In the genomic region with DNA sequence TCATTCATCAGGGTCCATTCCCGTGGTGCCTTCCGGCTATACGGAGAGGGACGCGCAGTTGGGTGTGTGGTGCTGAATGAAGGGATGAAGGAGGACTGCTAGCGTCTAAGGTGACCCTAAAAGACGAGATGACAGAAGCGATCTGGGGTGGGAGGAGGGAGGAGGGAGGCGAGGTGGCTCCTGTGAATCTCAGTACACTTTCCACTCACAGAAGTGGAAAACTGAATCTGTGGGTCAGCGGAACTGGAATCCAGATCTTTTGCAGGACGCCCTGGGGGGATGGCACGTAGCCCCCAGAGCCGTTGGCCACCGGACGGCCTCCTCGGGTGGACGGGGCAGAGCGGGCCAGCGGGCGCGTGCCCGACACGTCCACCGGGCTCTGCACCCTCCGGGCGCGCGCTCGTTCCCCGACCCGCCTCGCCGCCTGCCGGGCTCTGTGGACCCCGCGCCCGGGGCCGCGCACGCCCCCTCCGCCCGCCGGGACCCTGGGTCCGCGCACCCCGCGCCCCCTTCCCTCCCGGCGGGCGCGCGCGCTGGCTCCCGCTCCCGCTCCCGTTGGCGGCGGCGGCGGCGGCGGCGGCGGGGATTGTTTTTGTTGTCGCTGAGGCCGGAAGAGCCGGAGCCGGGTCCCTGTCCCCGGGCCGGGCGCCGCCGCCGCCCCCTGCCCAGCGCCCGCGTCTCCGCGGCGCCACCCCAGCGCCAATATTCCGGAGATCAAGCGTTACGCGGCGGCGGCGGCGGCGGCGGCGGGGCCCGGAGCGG, we compare ENCODE assay signal across 8 cellular contexts. TPM values are rescaled to one million over a fixed set of nuclear protein-coding genes. Genes with fewer than 3 reads are reported as not detected.
A peak's percentile ranks its signal among the peaks of the same experiment; 100 is the strongest.
DNase-seq lines count a peak whose midpoint lies in the region; ATAC-seq and TF ChIP-seq lines count a peak whose summit lies in the region.

Gene AGO4, plus strand, starts transcription at position 403 of the 762 bp plus-strand sequence. CDS start 401 bp downstream, outside the sequence.

- H2BK5ac ChIP-seq in IMR-90 (ENCODE audit: low read depth, low read length, poor library complexity, severe bottlenecking) = peak within 1 kb of the TSS; percentile 70

- dilution Hi-C loops in IMR-90 (cut with HindIII; ENCODE audit: low sequenced_read_pairs, unreplicated experiment) (no loop called here), mammary epithelial cell (cut with HindIII; ENCODE audit: low sequenced_read_pairs) (no loop called here)

- peaks cover 16 to 29% of the 10 kb centered on the region in 2 experiments for H3K79me1 ChIP-seq in IMR-90 (ENCODE audit: low read depth in 1 of 2, low read length in 2 of 2)

- H3K4me2 ChIP-seq in IMR-90 (ENCODE audit: low read depth, low read length) = peak within 1 kb of the TSS; percentile 98
- H3K4me2 ChIP-seq in mammary epithelial cell (ENCODE audit: insufficient read depth, low read depth, low read length) = peak within 1 kb of the TSS; percentile 91

- peak within 1 kb of the TSS; percentile 90 for H3K23ac ChIP-seq in IMR-90 (ENCODE audit: low read depth, low read length)

- peak within 1 kb of the TSS; percentile 79 for H3K27ac ChIP-seq in IMR-90 (ENCODE audit: insufficient read depth, low read length)
- H3K27ac ChIP-seq in mammary epithelial cell (ENCODE audit: insufficient read depth, low read depth, low read length) = peak within 1 kb of the TSS; percentile 54

- peak within 1 kb of the TSS; percentile 10; the same call in 1 of the 2 replicates for H2AK5ac ChIP-seq in IMR-90 (ENCODE audit: low read depth, low read length)

- peaks cover 5% of the 10 kb centered on the region for H3K4me1 ChIP-seq in IMR-90 (ENCODE audit: control insufficient read depth, insufficient read depth, low read length)
- H3K4me1 ChIP-seq in mammary epithelial cell (ENCODE audit: insufficient read depth, low read length) = peaks cover 11% of the 10 kb centered on the region

- POLR2A ChIA-PET in IMR-90 (lab: Charles Lee; ENCODE audit: unreplicated experiment) = no interaction called here

- CTCF ChIA-PET in IMR-90 (lab: Yijun Ruan, JAX) = no interaction called here
- CTCF ChIA-PET in mammary epithelial cell (lab: Charles Lee; ENCODE audit: low non-redundant PET) = no interaction called here

- H3K4me1 Mint-ChIP-seq in T-helper 2 cell treated with Interferon-gamma antibody and Interleukin-4, amounts not matched to agents 5 μg/mL and 100 μg/mL, for 36 hours (ENCODE audit: low read depth) = peaks cover 31% of the 10 kb centered on the region

- H2AFZ ChIP-seq in IMR-90 (replicated peaks; ENCODE audit: low read length, poor library complexity) = peak within 1 kb of the TSS; percentile 100
- peak within 1 kb of the TSS; percentile 98 for H2AFZ ChIP-seq in mammary epithelial cell (ENCODE audit: low read depth, low read length)

- peak within 1 kb of the TSS; percentile 1 for H2BK120ac ChIP-seq in IMR-90 (ENCODE audit: low read depth, low read length)

- no peaks in the 10 kb centered on the region for H3K36me3 ChIP-seq in IMR-90 (ENCODE audit: control insufficient read depth, insufficient read depth, low read length)
- H3K36me3 ChIP-seq in mammary epithelial cell (ENCODE audit: insufficient read depth, low read length) = no peaks in the 10 kb centered on the region

- 0% methylated on average over 4 of the region's 94 CpGs; no CpG with 5 or more reads in 1 of the 2 experiments for WGBS in IMR-90 (ENCODE audit: extremely low coverage in 2 of 2, insufficient read length in 1 of 2), 2 experiments
- WGBS in mammary epithelial cell (ENCODE audit: low coverage, missing lambda C conversion rate) = 18% methylated on average over 8 of the region's 94 CpGs

- H3K9ac ChIP-seq in IMR-90 (ENCODE audit: low read depth, low read length) (peak within 1 kb of the TSS; percentile 97), mammary epithelial cell (ENCODE audit: insufficient read depth, low read length) (peak within 1 kb of the TSS; percentile 68)

- peak within 1 kb of the TSS; percentile 91 for H4K5ac ChIP-seq in IMR-90 (ENCODE audit: low read depth, low read length)

- H3K9me3 Mint-ChIP-seq in T-helper 2 cell treated with Interferon-gamma antibody and Interleukin-4, amounts not matched to agents 5 μg/mL and 100 μg/mL, for 36 hours = no peaks in the 10 kb centered on the region

- H3K79me2 ChIP-seq in mammary epithelial cell (ENCODE audit: insufficient read depth, low read length) = peaks cover 18% of the 10 kb centered on the region

- no peaks in the 10 kb centered on the region for H3K27me3 Mint-ChIP-seq in T-helper 2 cell treated with Interferon-gamma antibody and Interleukin-4, amounts not matched to agents 5 μg/mL and 100 μg/mL, for 36 hours (ENCODE audit: low read depth)

- no peaks in the 10 kb centered on the region for H4K20me1 ChIP-seq in IMR-90 (ENCODE audit: insufficient read depth, low read length)
- H4K20me1 ChIP-seq in mammary epithelial cell (ENCODE audit: insufficient read depth, low read length) = no peaks in the 10 kb centered on the region

- peak within 1 kb of the TSS; percentile 18; the same call in 1 of the 3 replicates for H2BK15ac ChIP-seq in IMR-90 (ENCODE audit: low read depth, low read length)

- peak within 1 kb of the TSS; percentile 90 for H3K14ac ChIP-seq in IMR-90 (replicated peaks; ENCODE audit: low read depth, low read length)

- TF ChIP-seq CTCF in IMR-90 (conservative IDR thresholded peaks at IDR 0.05; ENCODE audit: low read depth, low read length) (no peak), mammary epithelial cell (conservative IDR thresholded peaks at IDR 0.05 in 1 of 2, IDR thresholded peaks at IDR 0.05 in 1 of 2; ENCODE audit: extremely low read depth in 1 of 2, insufficient read depth in 1 of 2, low read depth in 1 of 2, low read length in 2 of 2) (no peak)

- peak within 1 kb of the TSS; percentile 82 for H4K91ac ChIP-seq in IMR-90 (ENCODE audit: insufficient read depth, low read depth, low read length)

- in situ Hi-C loops in IMR-90 (cut with MboI; ENCODE audit: low sequenced_read_pairs) = no loop called here
- in situ Hi-C loops in mammary epithelial cell (cut with MboI; ENCODE audit: low sequenced_read_pairs in 2 of 2) = no loop called here

- peak within 1 kb of the TSS; percentile 94 for H3K27ac Mint-ChIP-seq in T-helper 2 cell treated with Interferon-gamma antibody and Interleukin-4, amounts not matched to agents 5 μg/mL and 100 μg/mL, for 36 hours

- H3K56ac ChIP-seq in IMR-90 (ENCODE audit: extremely low read depth, insufficient read depth, low read length) = peak within 1 kb of the TSS; percentile 57; the same call in 1 of the 2 replicates

- H2AK9ac ChIP-seq in IMR-90 (replicated peaks; ENCODE audit: low read depth, low read length, poor library complexity) = peak within 1 kb of the TSS; percentile 97

- H3K9me1 ChIP-seq in IMR-90 (ENCODE audit: insufficient read depth, low read length) = peaks cover 6% of the 10 kb centered on the region

- H3K4ac ChIP-seq in IMR-90 (ENCODE audit: low read depth, low read length) = peak within 1 kb of the TSS; percentile 59

- peak within 1 kb of the TSS; percentile 61 for H3K18ac ChIP-seq in IMR-90 (ENCODE audit: low read depth, low read length)

- H3K9me3 ChIP-seq in IMR-90 (ENCODE audit: control insufficient read depth, insufficient read depth, low read length) (no peaks in the 10 kb centered on the region), mammary epithelial cell (replicated peaks; ENCODE audit: insufficient read depth, low read length) (no peaks in the 10 kb centered on the region)

- BruUV-seq in IMR-90 (replicated peaks; lab: Mats Ljungman, UMichigan) (no TSS peak), mammary epithelial cell (replicated peaks; lab: Mats Ljungman, UMichigan) (no TSS peak)

- no peak within 1 kb of the TSS for H2BK20ac ChIP-seq in IMR-90 (ENCODE audit: low read depth, low read length)

- H4K8ac ChIP-seq in IMR-90 (ENCODE audit: low read depth in 2 of 2, low read length in 2 of 2) = peak within 1 kb of the TSS; percentile 59 to 70

- no peak for TF ChIP-seq POLR2A in IMR-90 (IDR thresholded peaks at IDR 0.05; ENCODE audit: low read depth, low read length)

- ATAC-seq in IMR-90 (ENCODE audit: low read depth) (peak; percentile 82), HG03196 (IDR thresholded peaks at IDR 0.05; ENCODE audit: unreplicated experiment) (no peak), HG03135 (IDR thresholded peaks at IDR 0.05; ENCODE audit: unreplicated experiment) (no peak)

- H3K27me3 ChIP-seq in IMR-90 (ENCODE audit: control insufficient read depth, insufficient read depth, low read length) (no peaks in the 10 kb centered on the region), mammary epithelial cell (ENCODE audit: insufficient read depth, low read length) (no peaks in the 10 kb centered on the region)

- H3K36me3 Mint-ChIP-seq in T-helper 2 cell treated with Interferon-gamma antibody and Interleukin-4, amounts not matched to agents 5 μg/mL and 100 μg/mL, for 36 hours (ENCODE audit: low read depth) = no peaks in the 10 kb centered on the region

- TF ChIP-seq RAD21 in IMR-90 (IDR thresholded peaks at IDR 0.05; ENCODE audit: low read length) = no peak

- H3K4me3 ChIP-seq in GM08714 (ENCODE audit: low read length) = peak within 1 kb of the TSS; percentile 79
- H3K4me3 ChIP-seq in IMR-90 (ENCODE audit: insufficient read depth, low read depth, low read length) = peak within 1 kb of the TSS; percentile 88
- peak within 1 kb of the TSS; percentile 61 to 76 (median 65) for H3K4me3 ChIP-seq in mammary epithelial cell (replicated peaks in 1 of 3; ENCODE audit: insufficient read depth in 1 of 3, low read depth in 2 of 3, low read length in 3 of 3)
- H3K4me3 ChIP-seq in iPS-11a (ENCODE audit: low read depth, low read length) = peak within 1 kb of the TSS; percentile 60

- intact Hi-C loops in IMR-90 (cut with micrococcal nuclease) = no loop called here
- intact Hi-C loops in mammary epithelial cell (cut with micrococcal nuclease) = no loop called here

- peak; percentile 33 for DNase-seq in IMR-90
- DNase-seq in T-helper 2 cell treated with Interferon-gamma antibody and Interleukin-4, amounts not matched to agents 5 μg/mL and 100 μg/mL, for 36 hours (ENCODE audit: low spot score) = peak; percentile 45
- DNase-seq in mammary epithelial cell = peak; percentile 7
- peak; percentile 47 for DNase-seq in putamen (ENCODE audit: low spot score)

- peak within 1 kb of the TSS; percentile 91 for H3K4me3 Mint-ChIP-seq in T-helper 2 cell treated with Interferon-gamma antibody and Interleukin-4, amounts not matched to agents 5 μg/mL and 100 μg/mL, for 36 hours

TF ChIP-seq in IMR-90, 13 proteins besides CTCF, POLR2A, EP300 and RAD21 (continues in another document):
- TF ChIP-seq SMC3 (IDR thresholded peaks at IDR 0.05; ENCODE audit: low read depth, low read length) = no peak
- no peak for TF ChIP-seq CHD1 (IDR thresholded peaks at IDR 0.05; ENCODE audit: low read depth, low read length)
- TF ChIP-seq FOS (IDR thresholded peaks at IDR 0.05; ENCODE audit: low read depth, low read length) = no peak
- no peak for TF ChIP-seq RCOR1 (IDR thresholded peaks at IDR 0.05; ENCODE audit: insufficient replicate concordance, low read length)
- TF ChIP-seq MXI1 (IDR thresholded peaks at IDR 0.05; ENCODE audit: borderline replicate concordance, low read depth, low read length) = no peak

RNA-seq across cellular contexts. Expression of gene AGO4, which starts in this region (rescaled TPM):
- total RNA-seq in IMR-90 (2012; rRNA removed) = 8.2 and 8.6 TPM in 2 replicates
- polyA plus RNA-seq in IMR-90 (2012; rRNA removed) = 4.8 and 9.2 TPM in 2 replicates
- polyA plus RNA-seq in IMR-90 (2012; cell fraction: cytosol; rRNA removed) = 1.4 and 1.5 TPM in 2 replicates
- 8.4 and 19.6 TPM in 2 replicates for polyA plus RNA-seq in IMR-90 (2012; cell fraction: nucleus; rRNA removed; ENCODE audit: low replicate concordance)
- total RNA-seq in mammary epithelial cell = 10 to 100 TPM; 10.3 to 27.2 TPM
- 4.4 TPM for polyA plus RNA-seq in mammary epithelial cell
- polyA minus RNA-seq in mammary epithelial cell = 5.2 TPM
